In genomic region chr20:38728237-38728761, GRCh38 we compare ENCODE assay signal across 16 cellular contexts. TPM values are rescaled to one million over a fixed set of nuclear protein-coding genes. Genes with fewer than 3 reads are reported as not detected.
DNase-seq lines count a peak whose midpoint lies in the region; ATAC-seq, FAIRE-seq and TF ChIP-seq lines count a peak whose summit lies in the region.
"Had no signal": no experiment of that assay in that cellular context is flagged by ENCODE, and none has a peak within 500 bp of the region (broad histone marks: within the 10 kb centered on the region; RNA-seq: fewer than 3 reads in every experiment).

No MANE protein-coding gene starts in this region.

- H3K27ac ChIP-seq in HepG2 (ENCODE audit: extremely low read length, insufficient read depth, low read length) (no peak overlapping the region), right lobe of liver (no peak overlapping the region), iPS-18a (ENCODE audit: low read length) (no peak overlapping the region)
- H3K27ac ChIP-seq: SJCRH30 had no signal

- no peak overlapping the region for H2AFZ ChIP-seq in HepG2 (ENCODE audit: low read length)

- peaks cover 5% of the 10 kb centered on the region; the same call in 1 of the 2 replicates for H4K20me1 ChIP-seq in HepG2 (ENCODE audit: insufficient read depth, low read length)

- WGBS in HepG2 (ENCODE audit: low lambda C conversion rate), result 52% methylated on average over 49 of the region's 51 CpGs
- WGBS in right lobe of liver (ENCODE audit: insufficient coverage, low coverage, low lambda C conversion rate, missing lambda C conversion rate), result 4% methylated on average over 15 of the region's 51 CpGs

- no TSS peak for BruUV-seq in HepG2 (replicated peaks; lab: Mats Ljungman, UMichigan)

- H3K36me3 ChIP-seq in HepG2 (replicated peaks in 1 of 2; ENCODE audit: control insufficient read depth in 1 of 2, insufficient read depth in 2 of 2, low read length in 2 of 2) (no peaks in the 10 kb centered on the region), right lobe of liver (no peaks in the 10 kb centered on the region), iPS-18a (ENCODE audit: control insufficient read depth, low read depth, low read length) (no peaks in the 10 kb centered on the region)
- H3K36me3 ChIP-seq: SJCRH30 had no signal

- H3K9me3 Mint-ChIP-seq in activated CD4-positive, alpha-beta memory T cell treated with anti-CD3 and anti-CD28 coated beads, Interleukin-2, amount 10 ng/mL, durations not matched to agents 7 days and 5 days, result no peaks in the 10 kb centered on the region
- H3K9me3 Mint-ChIP-seq in type B pancreatic cell, result no peaks in the 10 kb centered on the region

- no peak overlapping the region for H3K4me2 ChIP-seq in HepG2 (ENCODE audit: low read depth, low read length)

- TF ChIP-seq CTCF in HepG2 (CRISPR knock-in tag; IDR thresholded peaks at IDR 0.05) (no peak), right lobe of liver (IDR thresholded peaks at IDR 0.05) (no peak), type B pancreatic cell (conservative IDR thresholded peaks at IDR 0.05) (no peak)

- CTCF ChIA-PET in HepG2 (lab: Yijun Ruan, JAX; ENCODE audit: low intra/inter-chr PET ratio, low total read pairs), result no interaction called here
- CTCF ChIA-PET in activated CD4-positive, alpha-beta memory T cell treated with anti-CD3 and anti-CD28 coated beads, Interleukin-2, amount 10 ng/mL, durations not matched to agents 7 days and 5 days (lab: Charles Lee), result interaction anchor here (1.8 kb wide), 1 partner anchor 165 kb away, joined by 7 read pairs; no protein-coding TSS in a partner anchor

- H3K9me3 ChIP-seq in HepG2 (ENCODE audit: low read length), result no peaks in the 10 kb centered on the region
- no peaks in the 10 kb centered on the region for H3K9me3 ChIP-seq in right lobe of liver
- peaks cover 2% of the 10 kb centered on the region for H3K9me3 ChIP-seq in iPS-18a (ENCODE audit: control insufficient read depth, low read depth, low read length)
- H3K9me3 ChIP-seq: SJCRH30 had no signal

- TF ChIP-seq EP300 in HepG2 (IDR thresholded peaks at IDR 0.05; ENCODE audit: low read depth in 2 of 2, low read length in 2 of 2) (no peak), HepG2 (CRISPR knock-in tag; IDR thresholded peaks at IDR 0.05; ENCODE audit: borderline replicate concordance) (no peak)

- DNase-seq in HepG2 (ENCODE audit: low spot score) (no peak), right lobe of liver (no peak), type B pancreatic cell (ENCODE audit: extremely low spot score, unreplicated experiment) (no peak), NCI-H748 (lab: John Stamatoyannopoulos, UW; ENCODE audit: unreplicated experiment) (no peak), DMS114 treated with DMSO at 0.1 percent for 48 hours (lab: John Stamatoyannopoulos, UW; ENCODE audit: unreplicated experiment) (no peak)
- DNase-seq in activated CD4-positive, alpha-beta memory T cell treated with anti-CD3 and anti-CD28 coated beads, Interleukin-2, amount 10 ng/mL, durations not matched to agents 7 days and 5 days, result no peak
- DNase-seq: activated CD4-positive, CD25-positive, alpha-beta regulatory T cell treated with anti-CD3 and anti-CD28 coated beads, Interleukin-2, amount 50 U/mL, for 72 hours; amygdala; foreskin melanocyte; left colon; NCI-H187; SJCRH30 had no signal

- H3K9ac ChIP-seq in HepG2 (ENCODE audit: insufficient read depth, low read depth, low read length) (no peak overlapping the region), iPS-18a (ENCODE audit: low read length) (no peak overlapping the region)

- peak overlapping the region; percentile 45 for H3K27ac Mint-ChIP-seq in activated CD4-positive, alpha-beta memory T cell treated with anti-CD3 and anti-CD28 coated beads, Interleukin-2, amount 10 ng/mL, durations not matched to agents 7 days and 5 days
- no peak overlapping the region for H3K27ac Mint-ChIP-seq in type B pancreatic cell

- POLR2A ChIA-PET in HepG2 (lab: Yijun Ruan, JAX), result no interaction called here
- POLR2A ChIA-PET in activated CD4-positive, alpha-beta memory T cell treated with anti-CD3 and anti-CD28 coated beads, Interleukin-2, amount 10 ng/mL, durations not matched to agents 7 days and 5 days (lab: Charles Lee), result interaction anchor here (1.6 kb wide), 1 partner anchor 77 kb away, joined by 3 read pairs; the partner anchor contains the start of gene PPP1R16B

- H3K4me3 Mint-ChIP-seq in activated CD4-positive, alpha-beta memory T cell treated with anti-CD3 and anti-CD28 coated beads, Interleukin-2, amount 10 ng/mL, durations not matched to agents 7 days and 5 days, result peak overlapping the region; percentile 43
- peak overlapping the region; percentile 68 for H3K4me3 Mint-ChIP-seq in type B pancreatic cell

- H3K4me3 ChIP-seq in HepG2 (replicated peaks in 1 of 3; ENCODE audit: insufficient read depth in 1 of 3, low read depth in 2 of 3, low read length in 3 of 3) (no peak overlapping the region), right lobe of liver (no peak overlapping the region), iPS-18a (ENCODE audit: low read length) (peak overlapping the region; percentile 42)

- no peak for FAIRE-seq in HepG2 (lab: Jason Lieb, UNC)

- peaks cover 55% of the 10 kb centered on the region for H3K4me1 Mint-ChIP-seq in activated CD4-positive, alpha-beta memory T cell treated with anti-CD3 and anti-CD28 coated beads, Interleukin-2, amount 10 ng/mL, durations not matched to agents 7 days and 5 days
- H3K4me1 Mint-ChIP-seq in type B pancreatic cell (ENCODE audit: unreplicated experiment), result peaks cover 45% of the 10 kb centered on the region

- TF ChIP-seq POLR2A in HepG2 (IDR thresholded peaks at IDR 0.05; ENCODE audit: insufficient read depth in 1 of 2, low read depth in 2 of 2, low read length in 2 of 2), result no peak
- no peak for TF ChIP-seq POLR2A in right lobe of liver (IDR thresholded peaks at IDR 0.05)

- TF ChIP-seq RAD21 in HepG2 (CRISPR knock-in tag; IDR thresholded peaks at IDR 0.05), result no peak

- peaks cover 41 to 89% of the 10 kb centered on the region in 2 experiments for H3K27me3 ChIP-seq in HepG2 (ENCODE audit: control insufficient read depth in 1 of 2, insufficient read depth in 2 of 2, low read length in 2 of 2)
- H3K27me3 ChIP-seq in right lobe of liver, result peaks cover 11 to 51% of the 10 kb centered on the region in 2 donors
- peaks cover 100% of the 10 kb centered on the region for H3K27me3 ChIP-seq in iPS-18a (ENCODE audit: control insufficient read depth, insufficient read depth, low read length)

- in situ Hi-C loops in HepG2 (cut with HindIII; ENCODE audit: extremely low pct_ligation_motif_present, low pct_unique_long_range_greater_than_20kb), result loop anchor here (25.0 kb wide), 1 partner anchor 291 kb away; the partner anchor contains the start of gene SNHG17

- intact Hi-C loops in HepG2 (cut with micrococcal nuclease; ENCODE audit: unreplicated experiment) (loop anchor here (5.0 kb wide), 1 partner anchor 164 kb away; no protein-coding TSS in a partner anchor), right lobe of liver (cut with DNase I) (no loop called here)

- no peak for ATAC-seq in HepG2
- no peak for ATAC-seq in right lobe of liver
- no peak for ATAC-seq in GM19328 (IDR thresholded peaks at IDR 0.05; ENCODE audit: unreplicated experiment)
- ATAC-seq: left colon had no signal

- peaks cover 88% of the 10 kb centered on the region for H3K27me3 Mint-ChIP-seq in activated CD4-positive, alpha-beta memory T cell treated with anti-CD3 and anti-CD28 coated beads, Interleukin-2, amount 10 ng/mL, durations not matched to agents 7 days and 5 days
- peaks cover 96% of the 10 kb centered on the region for H3K27me3 Mint-ChIP-seq in type B pancreatic cell

- no peaks in the 10 kb centered on the region for H3K79me2 ChIP-seq in HepG2 (ENCODE audit: insufficient read depth, low read length)

- H3K36me3 Mint-ChIP-seq in activated CD4-positive, alpha-beta memory T cell treated with anti-CD3 and anti-CD28 coated beads, Interleukin-2, amount 10 ng/mL, durations not matched to agents 7 days and 5 days (ENCODE audit: low read depth), result peaks cover 32% of the 10 kb centered on the region
- peaks cover 4% of the 10 kb centered on the region for H3K36me3 Mint-ChIP-seq in type B pancreatic cell

- H3K4me1 ChIP-seq in HepG2 (ENCODE audit: insufficient read depth, low read length) (peaks cover 15% of the 10 kb centered on the region), right lobe of liver (peaks cover 0 to 10% (median 0%) of the 10 kb centered on the region in 4 donors), iPS-18a (ENCODE audit: control insufficient read depth, low read depth, low read length) (peaks cover 27% of the 10 kb centered on the region)

RNA-seq across cellular contexts. Expression of gene SLC32A1, which starts 4.0 kb away (rescaled TPM):
- not detected in 2 replicates for total RNA-seq in HepG2 (2016; rRNA removed; fragmentation: Illumina TruSeq; extraction: Trizol)
- not detected in 2 replicates for total RNA-seq in HepG2 (2016; cell fraction: cytosol; rRNA removed; fragmentation: Illumina TruSeq; extraction: Trizol; ENCODE audit: low read depth)
- total RNA-seq in HepG2 (2016; cell fraction: insoluble cytoplasmic fraction; rRNA removed; fragmentation: Illumina TruSeq; extraction: Trizol), result not detected in 2 replicates
- not detected in 2 replicates for total RNA-seq in HepG2 (2016; cell fraction: membrane; rRNA removed; fragmentation: Illumina TruSeq; extraction: Trizol)
- not detected in 2 replicates for total RNA-seq in HepG2 (2016; cell fraction: nucleus; rRNA removed; fragmentation: Illumina TruSeq; extraction: Trizol)
- not detected in 2 replicates for polyA plus RNA-seq in HepG2 (2011; rRNA removed)
- not detected in 2 replicates for polyA plus RNA-seq in HepG2 (2011; cell fraction: cytosol; rRNA removed)
- polyA plus RNA-seq in HepG2 (2011; cell fraction: nucleus; rRNA removed), result not detected in 2 replicates
- not detected in 2 replicates for polyA plus RNA-seq in HepG2 (2012)
- not detected in 2 replicates for polyA plus RNA-seq in HepG2 (2016; cell fraction: cytosol; fragmentation: Illumina TruSeq; extraction: Trizol; ENCODE audit: low read depth)
- not detected in 2 replicates for polyA plus RNA-seq in HepG2 (2016; cell fraction: insoluble cytoplasmic fraction; fragmentation: Illumina TruSeq; extraction: Trizol; ENCODE audit: low read depth)
- not detected in 2 replicates for polyA plus RNA-seq in HepG2 (2016; cell fraction: membrane; fragmentation: Illumina TruSeq; extraction: Trizol; ENCODE audit: low read depth)
- polyA plus RNA-seq in HepG2 (2016; cell fraction: nucleus; fragmentation: Illumina TruSeq; extraction: Trizol; ENCODE audit: insufficient read depth, low read depth), result not detected in 2 replicates
- polyA minus RNA-seq in HepG2 (2011; rRNA and poly(A)+ RNA removed; ENCODE audit: low replicate concordance), result not detected in 2 replicates
- not detected in 2 replicates for polyA minus RNA-seq in HepG2 (2011; cell fraction: cytosol; rRNA and poly(A)+ RNA removed)
- not detected in 2 replicates for polyA minus RNA-seq in HepG2 (2011; cell fraction: nucleus; rRNA and poly(A)+ RNA removed)
- not detected for total RNA-seq in right lobe of liver
- total RNA-seq in activated CD4-positive, alpha-beta memory T cell treated with anti-CD3 and anti-CD28 coated beads, Interleukin-2, amount 10 ng/mL, durations not matched to agents 7 days and 5 days, result not detected
- not detected in 2 replicates for total RNA-seq in type B pancreatic cell (ENCODE audit: low replicate concordance)
- total RNA-seq: Daoy, omental fat pad, SJCRH30 had no signal

RNA-seq across cellular contexts. Expression of gene ACTR5, which starts 20.0 kb away (rescaled TPM):
- 20.5 and 22.0 TPM in 2 replicates for total RNA-seq in HepG2 (2016; rRNA removed; fragmentation: Illumina TruSeq; extraction: Trizol)
- 1.4 and 2.3 TPM in 2 replicates for total RNA-seq in HepG2 (2016; cell fraction: cytosol; rRNA removed; fragmentation: Illumina TruSeq; extraction: Trizol; ENCODE audit: low read depth)
- 20.8 and 23.2 TPM in 2 replicates for total RNA-seq in HepG2 (2016; cell fraction: insoluble cytoplasmic fraction; rRNA removed; fragmentation: Illumina TruSeq; extraction: Trizol)
- total RNA-seq in HepG2 (2016; cell fraction: membrane; rRNA removed; fragmentation: Illumina TruSeq; extraction: Trizol), result 4.9 and 5.2 TPM in 2 replicates
- 19.7 and 20.2 TPM in 2 replicates for total RNA-seq in HepG2 (2016; cell fraction: nucleus; rRNA removed; fragmentation: Illumina TruSeq; extraction: Trizol)
- 19.5 and 21.2 TPM in 2 replicates for polyA plus RNA-seq in HepG2 (2011; rRNA removed)
- polyA plus RNA-seq in HepG2 (2011; cell fraction: cytosol; rRNA removed), result 10.3 and 11.2 TPM in 2 replicates
- polyA plus RNA-seq in HepG2 (2011; cell fraction: nucleus; rRNA removed), result 59.7 and 75.5 TPM in 2 replicates
- polyA plus RNA-seq in HepG2 (2012), result 11.5 and 13.6 TPM in 2 replicates
- polyA plus RNA-seq in HepG2 (2016; cell fraction: cytosol; fragmentation: Illumina TruSeq; extraction: Trizol; ENCODE audit: low read depth), result 0.74 and 1.3 TPM in 2 replicates
- 17.2 and 18.6 TPM in 2 replicates for polyA plus RNA-seq in HepG2 (2016; cell fraction: insoluble cytoplasmic fraction; fragmentation: Illumina TruSeq; extraction: Trizol; ENCODE audit: low read depth)
- 2.2 and 2.4 TPM in 2 replicates for polyA plus RNA-seq in HepG2 (2016; cell fraction: membrane; fragmentation: Illumina TruSeq; extraction: Trizol; ENCODE audit: low read depth)
- polyA plus RNA-seq in HepG2 (2016; cell fraction: nucleus; fragmentation: Illumina TruSeq; extraction: Trizol; ENCODE audit: insufficient read depth, low read depth), result 28.1 and 28.5 TPM in 2 replicates
- 14.3 and 18.0 TPM in 2 replicates for polyA minus RNA-seq in HepG2 (2011; rRNA and poly(A)+ RNA removed; ENCODE audit: low replicate concordance)
- polyA minus RNA-seq in HepG2 (2011; cell fraction: cytosol; rRNA and poly(A)+ RNA removed), result 6.7 and 7.3 TPM in 2 replicates
- polyA minus RNA-seq in HepG2 (2011; cell fraction: nucleus; rRNA and poly(A)+ RNA removed), result 25.9 and 33.6 TPM in 2 replicates
- 1 to 10 TPM; 3.0 to 5.6 (median 3.7) TPM for total RNA-seq in right lobe of liver
- total RNA-seq in activated CD4-positive, alpha-beta memory T cell treated with anti-CD3 and anti-CD28 coated beads, Interleukin-2, amount 10 ng/mL, durations not matched to agents 7 days and 5 days, result 1 to 10 TPM; 9.4 to 9.9 TPM
- total RNA-seq in type B pancreatic cell (ENCODE audit: low replicate concordance), result 5.7 and 9.1 TPM in 2 replicates
